Comparison of ENCODE assay signal across 8 cellular contexts in the genomic region with DNA sequence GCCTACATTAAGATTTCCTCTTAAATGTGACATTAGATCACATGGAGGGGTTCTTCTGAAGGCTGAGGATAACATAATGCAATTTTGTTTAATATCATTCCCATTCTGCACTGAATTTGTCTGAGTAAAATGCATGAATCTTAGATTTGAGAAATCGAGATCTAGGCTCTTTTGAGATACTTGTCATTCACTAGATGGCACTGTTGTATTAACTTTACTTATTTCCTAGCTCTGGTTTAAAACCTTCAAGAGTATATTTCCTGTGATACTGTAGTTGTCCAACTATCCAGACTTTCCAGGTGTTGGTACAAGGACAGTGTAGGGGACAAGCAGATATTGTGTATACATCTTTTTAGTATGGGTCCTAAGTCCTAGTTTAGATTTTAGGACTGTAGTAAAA.
DNase-seq lines count a peak whose midpoint lies in the region; ATAC-seq and TF ChIP-seq lines count a peak whose summit lies in the region.

No MANE protein-coding gene starts in this region.

- no peak for TF ChIP-seq CTCF in CD4-positive, alpha-beta T cell (IDR thresholded peaks at IDR 0.05)

- H3K27me3 Mint-ChIP-seq in immature natural killer cell (ENCODE audit: low read depth in 3 of 3), result no peaks in the 10 kb centered on the region
- H3K27me3 Mint-ChIP-seq in CD4-positive, alpha-beta T cell, result no peaks in the 10 kb centered on the region

- no peaks in the 10 kb centered on the region for H3K9me3 ChIP-seq in CD4-positive, alpha-beta T cell (ENCODE audit: control insufficient read depth, low read length)

- no peaks in the 10 kb centered on the region for H3K36me3 Mint-ChIP-seq in immature natural killer cell
- H3K36me3 Mint-ChIP-seq in CD4-positive, alpha-beta T cell (ENCODE audit: low read depth), result no peaks in the 10 kb centered on the region

- H3K9me3 Mint-ChIP-seq in immature natural killer cell, result no peaks in the 10 kb centered on the region
- H3K9me3 Mint-ChIP-seq in CD4-positive, alpha-beta T cell, result no peaks in the 10 kb centered on the region

- intact Hi-C loops in CD4-positive, alpha-beta T cell (cut with DNase I, micrococcal nuclease), result no loop called here

- H3K27ac Mint-ChIP-seq in immature natural killer cell, result no peak overlapping the region
- no peak overlapping the region for H3K27ac Mint-ChIP-seq in CD4-positive, alpha-beta T cell

- no peaks in the 10 kb centered on the region for H3K27me3 ChIP-seq in CD4-positive, alpha-beta T cell (ENCODE audit: control insufficient read depth, insufficient read depth, low read length)

- POLR2A ChIA-PET in CD4-positive, alpha-beta T cell (lab: Charles Lee), result no interaction called here

- ATAC-seq in GM18498 (IDR thresholded peaks at IDR 0.05; ENCODE audit: unreplicated experiment) (peak; percentile 53), HG03095 (IDR thresholded peaks at IDR 0.05; ENCODE audit: unreplicated experiment) (no peak)
- no peak for ATAC-seq in CD4-positive, alpha-beta T cell (ENCODE audit: poor library complexity)

- CTCF ChIA-PET in CD4-positive, alpha-beta T cell (lab: Charles Lee), result no interaction called here

- H3K4me3 Mint-ChIP-seq in immature natural killer cell, result no peak overlapping the region
- H3K4me3 Mint-ChIP-seq in CD4-positive, alpha-beta T cell, result no peak overlapping the region

- no peak overlapping the region for H3K27ac ChIP-seq in CD4-positive, alpha-beta T cell (ENCODE audit: low read depth, low read length)

- DNase-seq in MV-4-11 (lab: John Stamatoyannopoulos, UW), result peak; percentile 50
- peak; percentile 17 for DNase-seq in SIG-M5 (lab: John Stamatoyannopoulos, UW)
- DNase-seq in iPS-NIHi11 (ENCODE audit: low spot score), result peak; percentile 17
- no peak for DNase-seq in immature natural killer cell
- no peak for DNase-seq in activated T-cell treated with anti-CD3 and anti-CD28 coated beads, Interleukin-2, amount 50 U/mL, for 48 hours
- DNase-seq in CD4-positive, alpha-beta T cell, result no peak

- H3K4me1 Mint-ChIP-seq in immature natural killer cell, result no peaks in the 10 kb centered on the region
- H3K4me1 Mint-ChIP-seq in CD4-positive, alpha-beta T cell (ENCODE audit: low read depth), result no peaks in the 10 kb centered on the region

Comparison
In these comparisons a context has a peak if more than half of its experiments do, and no peak if none do; other contexts are left out.
1. DNase-seq: peak in MV-4-11 (single experiment), SIG-M5 (single experiment) and iPS-NIHi11 (single experiment); none in immature natural killer cell (0 of 3), activated T-cell treated with anti-CD3 and anti-CD28 coated beads, Interleukin-2, amount 50 U/mL, for 48 hours (0 of 2) and CD4-positive, alpha-beta T cell (0 of 10).